Comparison of ENCODE assay signal across 1 cellular context in genomic region chr20:50987493-50988210, GRCh38.
A peak's percentile ranks its signal among the peaks of the same experiment; 100 is the strongest.
TF ChIP-seq lines count a peak whose summit lies in the region.

No MANE protein-coding gene starts in this region.

TF ChIP-seq in HCT116, 20 proteins besides CTCF, POLR2A, EP300 and RAD21 (continued from another document):
- TF ChIP-seq SIN3A (IDR thresholded peaks at IDR 0.05; ENCODE audit: low read depth) (no peak), YY1 (IDR thresholded peaks at IDR 0.05; ENCODE audit: extremely low read depth, insufficient replicate concordance, low read depth, low read length) (peak; percentile 9), REST (IDR thresholded peaks at IDR 0.05; ENCODE audit: low read depth) (no peak), ZNF274 (IDR thresholded peaks at IDR 0.05; ENCODE audit: low read depth, low read length) (no peak), CEBPB (IDR thresholded peaks at IDR 0.05; ENCODE audit: low read depth) (no peak), POLR2AphosphoS5 (IDR thresholded peaks at IDR 0.05; ENCODE audit: low read depth, low read length) (no peak), EZH2phosphoT487 (IDR thresholded peaks at IDR 0.05; ENCODE audit: borderline replicate concordance) (no peak), SP1 (IDR thresholded peaks at IDR 0.05; ENCODE audit: low read depth) (no peak), MAX (IDR thresholded peaks at IDR 0.05) (no peak)
